8 cellular contexts compared by ENCODE assay signal in the genomic region with DNA sequence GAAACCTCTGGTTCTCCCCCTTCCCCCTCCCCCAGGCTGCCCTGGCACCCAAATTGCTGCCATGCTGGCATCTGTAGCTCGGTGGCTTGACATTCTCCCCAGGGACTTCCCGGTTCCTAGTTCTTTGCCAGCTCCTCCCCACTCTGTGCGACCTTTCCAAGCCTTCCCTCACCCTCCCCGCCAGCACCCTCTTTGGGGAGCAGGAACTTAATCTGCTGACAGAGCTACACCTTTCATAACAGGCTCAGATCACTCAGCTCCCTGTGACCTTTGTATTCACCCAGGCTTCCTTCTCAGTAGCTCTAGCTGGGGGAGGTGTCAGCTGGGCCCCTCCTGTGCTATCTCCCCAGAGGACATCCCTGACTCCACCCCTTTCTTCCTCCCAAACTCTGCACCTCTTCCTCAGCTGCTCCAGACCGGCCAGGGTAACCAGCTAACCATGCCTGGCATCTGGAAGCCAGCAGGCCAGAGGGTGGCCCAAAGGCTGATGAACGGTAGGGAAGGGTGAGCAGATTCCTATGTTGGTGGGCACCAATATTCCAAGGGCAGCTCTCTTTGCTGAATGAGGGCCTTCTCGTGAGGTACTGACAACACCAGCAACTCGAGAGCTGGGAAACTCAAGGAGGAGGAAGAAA. TPM values are rescaled to one million over a fixed set of nuclear protein-coding genes. Genes with fewer than 3 reads are reported as not detected.
DNase-seq lines count a peak whose midpoint lies in the region; ATAC-seq and TF ChIP-seq lines count a peak whose summit lies in the region.

No MANE protein-coding gene starts in this region.

- DNase-seq in natural killer cell (no peak), T-cell (no peak), left ventricle myocardium superior (peak; percentile 72), BE2C (no peak)
- DNase-seq in natural killer cell treated with Interleukin-12 subunit alpha and Interleukin-12 subunit beta and Interleukin-15 and Interleukin-18, amount 100 ng/mL, for 72 hours (ENCODE audit: low spot score): no peak
- DNase-seq in activated effector memory CD4-positive, alpha-beta T cell treated with Interleukin-2 at 50 U/mL for 16 hours: no peak

- H3K27me3 ChIP-seq in subcutaneous abdominal adipose tissue (ENCODE audit: control insufficient read depth in 5 of 5, insufficient read depth in 4 of 5, low read length in 5 of 5) (no peaks in the 10 kb centered on the region), BE2C (no peaks in the 10 kb centered on the region)

- POLR2A ChIA-PET in T-cell (lab: Charles Lee): interaction anchor here in 1 of 2 donors (2.5 kb wide), 1 partner anchor 57 kb away, joined by 24 read pairs; a partner anchor contains a TSS

- H3K4me3 ChIP-seq in subcutaneous abdominal adipose tissue (ENCODE audit: low read depth in 1 of 5, low read length in 5 of 5) (peak overlapping the region in 4 of 5 donors; percentile 2 to 81 (median 38)), BE2C (ENCODE audit: low read depth, low read length) (no peak overlapping the region)

- H3K4me1 ChIP-seq in subcutaneous abdominal adipose tissue (ENCODE audit: control insufficient read depth in 5 of 5, insufficient read depth in 5 of 5, low read length in 5 of 5): peaks cover 19 to 81% (median 80%) of the 10 kb centered on the region in 5 donors
- peaks cover 11% of the 10 kb centered on the region for H3K4me1 ChIP-seq in BE2C

- no peak overlapping the region for H3K27ac Mint-ChIP-seq in natural killer cell
- no peak overlapping the region for H3K27ac Mint-ChIP-seq in natural killer cell treated with Interleukin-12 subunit alpha and Interleukin-12 subunit beta and Interleukin-15 and Interleukin-18, amount 100 ng/mL, for 72 hours
- H3K27ac Mint-ChIP-seq in T-cell: peak overlapping the region; percentile 55 to 79

- peaks cover 20 to 21% of the 10 kb centered on the region in 2 donors for H3K4me1 Mint-ChIP-seq in natural killer cell
- peaks cover 11 to 14% of the 10 kb centered on the region in 2 donors for H3K4me1 Mint-ChIP-seq in natural killer cell treated with Interleukin-12 subunit alpha and Interleukin-12 subunit beta and Interleukin-15 and Interleukin-18, amount 100 ng/mL, for 72 hours (ENCODE audit: low read depth in 2 of 2)
- H3K4me1 Mint-ChIP-seq in T-cell: peaks cover 16 to 34% (median 33%) of the 10 kb centered on the region in 3 donors

- CTCF ChIA-PET in T-cell (lab: Charles Lee): interaction anchor here (0.6 to 4.6 kb wide), 16 partner anchors 8 to 65 kb away, joined by 3 to 94 read pairs (median 4); a partner anchor contains a TSS

- no peaks in the 10 kb centered on the region for H3K9me3 ChIP-seq in subcutaneous abdominal adipose tissue (ENCODE audit: control insufficient read depth in 5 of 5, low read length in 5 of 5)
- no peaks in the 10 kb centered on the region for H3K9me3 ChIP-seq in BE2C

- peaks cover 0 to 3% of the 10 kb centered on the region in 2 donors for H3K27me3 Mint-ChIP-seq in natural killer cell (ENCODE audit: low read depth in 2 of 2)
- no peaks in the 10 kb centered on the region for H3K27me3 Mint-ChIP-seq in natural killer cell treated with Interleukin-12 subunit alpha and Interleukin-12 subunit beta and Interleukin-15 and Interleukin-18, amount 100 ng/mL, for 72 hours
- H3K27me3 Mint-ChIP-seq in T-cell: peaks cover 0 to 3% of the 10 kb centered on the region in 2 donors

- H3K36me3 ChIP-seq in subcutaneous abdominal adipose tissue (ENCODE audit: control insufficient read depth in 5 of 5, insufficient read depth in 5 of 5, low read length in 5 of 5) (peaks cover 0 to 31% (median 18%) of the 10 kb centered on the region in 5 donors), BE2C (no peaks in the 10 kb centered on the region)

- no peaks in the 10 kb centered on the region for H3K36me3 Mint-ChIP-seq in natural killer cell
- no peaks in the 10 kb centered on the region for H3K36me3 Mint-ChIP-seq in natural killer cell treated with Interleukin-12 subunit alpha and Interleukin-12 subunit beta and Interleukin-15 and Interleukin-18, amount 100 ng/mL, for 72 hours
- peaks cover 3% of the 10 kb centered on the region for H3K36me3 Mint-ChIP-seq in T-cell

- H3K9me3 Mint-ChIP-seq in natural killer cell (no peaks in the 10 kb centered on the region), T-cell (no peaks in the 10 kb centered on the region)
- H3K9me3 Mint-ChIP-seq in natural killer cell treated with Interleukin-12 subunit alpha and Interleukin-12 subunit beta and Interleukin-15 and Interleukin-18, amount 100 ng/mL, for 72 hours: no peaks in the 10 kb centered on the region

- ATAC-seq in natural killer cell (no peak), T-cell (replicated peaks in 1 of 4) (no peak), left ventricle myocardium superior (peak; percentile 12), HG03095 (IDR thresholded peaks at IDR 0.05; ENCODE audit: unreplicated experiment) (no peak)
- ATAC-seq in natural killer cell treated with Interleukin-12 subunit alpha and Interleukin-12 subunit beta and Interleukin-15 and Interleukin-18, amount 100 ng/mL, for 72 hours: no peak

- intact Hi-C loops in natural killer cell (cut with micrococcal nuclease) (loop anchor here (5.0 kb wide), 1 partner anchor 368 kb away; a partner anchor contains a TSS), left ventricle myocardium superior (cut with micrococcal nuclease) (loop anchor here (10.0 kb wide), 1 partner anchor 55 kb away; a partner anchor contains a TSS)

- H3K4me3 Mint-ChIP-seq in natural killer cell (peak overlapping the region; percentile 41), T-cell (peak overlapping the region in 2 of 3 donors; percentile 37 to 97)
- H3K4me3 Mint-ChIP-seq in natural killer cell treated with Interleukin-12 subunit alpha and Interleukin-12 subunit beta and Interleukin-15 and Interleukin-18, amount 100 ng/mL, for 72 hours: no peak overlapping the region

- TF ChIP-seq CTCF in natural killer cell (IDR thresholded peaks at IDR 0.05) (no peak), BE2C (IDR thresholded peaks at IDR 0.05; ENCODE audit: low read depth, low read length) (no peak)

- H3K27ac ChIP-seq in subcutaneous abdominal adipose tissue (ENCODE audit: low read depth, low read length): peak overlapping the region; percentile 86

- H3K9ac ChIP-seq in subcutaneous abdominal adipose tissue (ENCODE audit: low read length in 5 of 5): peak overlapping the region; percentile 0 to 79 (median 60)

RNA-seq across cellular contexts. Expression of a gene that starts 1.8 kb away (rescaled TPM):
- total RNA-seq in natural killer cell: 10 to 100 TPM; 32.8 to 42.6 (median 36.7) TPM
- total RNA-seq in natural killer cell treated with Interleukin-12 subunit alpha and Interleukin-12 subunit beta and Interleukin-15 and Interleukin-18, amount 100 ng/mL, for 72 hours: 10 to 100 TPM; 39.9 to 51.2 TPM
- total RNA-seq in T-cell: 10 to 100 TPM; 38.0 to 49.9 (median 43.9) TPM
- total RNA-seq in left ventricle myocardium superior: 237 TPM
- polyA plus RNA-seq in BE2C (2012; ENCODE audit: insufficient read depth, insufficient read length, low read depth): 204 TPM

RNA-seq across cellular contexts. Expression of a gene that starts 6.4 kb away (rescaled TPM):
- total RNA-seq in natural killer cell (under 1 TPM in 1 of 3 donors, not detected in 2; 0.65 TPM), T-cell (1 to 10 TPM in 1 of 5 donors, under 1 TPM in 4; 0.41 to 1.1 (median 0.86) TPM), left ventricle myocardium superior (33.9 TPM)
- under 1 TPM; 0.36 TPM for total RNA-seq in natural killer cell treated with Interleukin-12 subunit alpha and Interleukin-12 subunit beta and Interleukin-15 and Interleukin-18, amount 100 ng/mL, for 72 hours
- polyA plus RNA-seq in BE2C (2012; ENCODE audit: insufficient read depth, insufficient read length, low read depth): 1.6 TPM

RNA-seq across cellular contexts. Expression of a gene that starts 25.1 kb away (rescaled TPM):
- total RNA-seq in natural killer cell: 10 to 100 TPM; 81.3 to 97.0 (median 88.6) TPM
- total RNA-seq in natural killer cell treated with Interleukin-12 subunit alpha and Interleukin-12 subunit beta and Interleukin-15 and Interleukin-18, amount 100 ng/mL, for 72 hours: 100 to 1,000 TPM in 1 of 2 donors, 10 to 100 TPM in 1; 69.5 to 112 TPM
- 10 to 100 TPM; 71.8 to 79.8 (median 78.8) TPM for total RNA-seq in T-cell
- 17.2 TPM for total RNA-seq in left ventricle myocardium superior
- polyA plus RNA-seq in BE2C (2012; ENCODE audit: insufficient read depth, insufficient read length, low read depth): 215 TPM

RNA-seq across cellular contexts. Expression of a gene that starts 52.8 kb away (rescaled TPM):
- total RNA-seq in natural killer cell (under 1 TPM in 1 of 3 donors, not detected in 2; 0.21 TPM), T-cell (1 to 10 TPM; 1.6 to 9.1 (median 5.1) TPM), left ventricle myocardium superior (0.99 TPM)
- under 1 TPM in 1 of 2 donors, not detected in 1; 0.17 TPM for total RNA-seq in natural killer cell treated with Interleukin-12 subunit alpha and Interleukin-12 subunit beta and Interleukin-15 and Interleukin-18, amount 100 ng/mL, for 72 hours
- polyA plus RNA-seq in BE2C (2012; ENCODE audit: insufficient read depth, insufficient read length, low read depth): 60.5 TPM

RNA-seq across cellular contexts. Expression of a gene that starts 56.9 kb away (rescaled TPM):
- total RNA-seq in natural killer cell (10 to 100 TPM; 69.9 to 81.2 (median 75.8) TPM), T-cell (10 to 100 TPM; 41.1 to 58.5 (median 46.2) TPM), left ventricle myocardium superior (9.4 TPM)
- 100 to 1,000 TPM in 1 of 2 donors, 10 to 100 TPM in 1; 72.1 to 115 TPM for total RNA-seq in natural killer cell treated with Interleukin-12 subunit alpha and Interleukin-12 subunit beta and Interleukin-15 and Interleukin-18, amount 100 ng/mL, for 72 hours
- 23.7 TPM for polyA plus RNA-seq in BE2C (2012; ENCODE audit: insufficient read depth, insufficient read length, low read depth)

Comparison
In these comparisons a context has a peak if more than half of its experiments do, and no peak if none do; other contexts are left out.
1. H3K27ac Mint-ChIP-seq: peak in T-cell (2 of 2); none in natural killer cell (0 of 2) and natural killer cell treated with Interleukin-12 subunit alpha and Interleukin-12 subunit beta and Interleukin-15 and Interleukin-18, amount 100 ng/mL, for 72 hours (0 of 2).
2. RNA of a gene that starts 6.4 kb away (total RNA-seq): 33.9 TPM in left ventricle myocardium superior (single experiment); 0.41 to 1.1 TPM in T-cell, 0.36 TPM in natural killer cell treated with Interleukin-12 subunit alpha and Interleukin-12 subunit beta and Interleukin-15 and Interleukin-18, amount 100 ng/mL, for 72 hours and 0.65 TPM in natural killer cell; every median in the first group is over 10 times any median in the second.